7 cellular contexts compared by ENCODE assay signal in the genomic region with DNA sequence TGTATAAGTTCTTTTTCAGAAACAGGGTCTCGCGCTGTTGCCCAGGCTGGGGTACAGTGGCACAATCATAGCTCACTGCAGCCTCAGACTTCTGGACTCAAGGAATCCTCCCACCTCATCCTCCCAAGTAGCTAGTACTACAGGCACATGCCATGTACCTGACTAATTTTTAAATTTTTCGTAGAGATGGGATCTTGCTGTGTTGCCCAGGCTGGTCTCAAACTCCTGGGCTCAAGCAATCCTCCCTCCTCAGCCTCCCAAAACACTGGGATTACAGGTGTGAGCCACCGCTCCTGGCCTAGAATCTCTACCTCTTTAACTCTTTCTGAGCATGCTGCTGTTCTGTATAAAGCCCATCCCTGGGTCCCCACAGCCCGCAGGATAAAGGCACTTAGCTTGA. TPM values are rescaled to one million over a fixed set of nuclear protein-coding genes. Genes with fewer than 3 reads are reported as not detected.
DNase-seq lines count a peak whose midpoint lies in the region; ATAC-seq, FAIRE-seq and TF ChIP-seq lines count a peak whose summit lies in the region.
"Not testable (repeated sequence)": the region's sequence is repeated elsewhere in the genome, so short reads cannot be mapped to it uniquely, and the experiment has no call there.
"Had no signal": no experiment of that assay in that cellular context is flagged by ENCODE, and none has a peak within 500 bp of the region (broad histone marks: within the 10 kb centered on the region; RNA-seq: fewer than 3 reads in every experiment).

No MANE protein-coding gene starts in this region.

- H2BK120ac ChIP-seq in H1 (replicated peaks; ENCODE audit: low read depth, low read length) = not testable (repeated sequence)
- H2BK120ac ChIP-seq in neuronal stem cell (ENCODE audit: low read depth, low read length) = peak overlapping the region; percentile 38

- not testable (repeated sequence) for H3K9ac ChIP-seq in K562 (ENCODE audit: insufficient read depth in 1 of 2, low read depth in 2 of 2, low read length in 2 of 2); H1 (replicated peaks in 1 of 4; ENCODE audit: extremely low read depth in 1 of 4, low read depth in 3 of 4, low read length in 3 of 4); neuronal stem cell (ENCODE audit: low read depth, low read length, poor library complexity)

- H2AK5ac ChIP-seq in H1 (ENCODE audit: low read depth, low read length) = 0 out of 2 replicates have a peak overlapping the region, but pooled peaks have one; percentile 24
- H2AK5ac ChIP-seq in neuronal stem cell (ENCODE audit: low read depth, low read length) = not testable (repeated sequence)

- H3K36me3 ChIP-seq in HEK293 (ENCODE audit: control insufficient read depth in 2 of 2, insufficient read depth in 1 of 2, low read length in 2 of 2); K562 (ENCODE audit: control insufficient read depth, insufficient read depth, low read length); H1 (ENCODE audit: control insufficient read depth in 2 of 4, insufficient read depth in 4 of 4, low read length in 3 of 4); neuronal stem cell (replicated peaks in 1 of 2; ENCODE audit: control insufficient read depth in 2 of 2, insufficient read depth in 2 of 2, low read length in 2 of 2); sigmoid colon: not testable (repeated sequence)

- H3K36me3 Mint-ChIP-seq in WTC11 = not testable (repeated sequence)

- not testable (repeated sequence) for H2AFZ ChIP-seq in K562 (ENCODE audit: low read depth, low read length); H1 (ENCODE audit: low read length); neuronal stem cell (ENCODE audit: low read length)

- not testable (repeated sequence) for TF ChIP-seq CTCF in HEK293 (tag by site-specific recombination; IDR thresholded peaks at IDR 0.05); WTC11 (IDR thresholded peaks at IDR 0.05); K562 (IDR thresholded peaks at IDR 0.05 in 2 of 3, conservative IDR thresholded peaks at IDR 0.05 in 1 of 3; ENCODE audit: insufficient read depth in 2 of 3, low read depth in 1 of 3, low read length in 3 of 3); H1 (IDR thresholded peaks at IDR 0.05; ENCODE audit: control extremely low read depth in 1 of 3, insufficient read depth in 1 of 3, low read depth in 1 of 3, low read length in 3 of 3); sigmoid colon (IDR thresholded peaks at IDR 0.05)

- H3K79me2 ChIP-seq in K562 (ENCODE audit: control insufficient read depth, insufficient read depth, low read length); H1 (ENCODE audit: control insufficient read depth in 1 of 2, insufficient read depth in 2 of 2, low read length in 2 of 2): not testable (repeated sequence)

- not testable (repeated sequence) for H2BK12ac ChIP-seq in H1 (ENCODE audit: low read depth, low read length); neuronal stem cell (ENCODE audit: low read length)

- 38% methylated on average over 5 of the region's 5 CpGs for WGBS in K562 (ENCODE audit: insufficient coverage, low coverage, missing lambda C conversion rate)
- 91% methylated on average over 5 of the region's 5 CpGs; no CpG with 5 or more reads in 1 of the 2 experiments for WGBS in H1 (ENCODE audit: extremely low coverage in 1 of 2, insufficient coverage in 1 of 2, insufficient read length in 1 of 2, insufficient replicate concordance in 2 of 2, low coverage in 1 of 2, low lambda C conversion rate in 2 of 2, missing lambda C conversion rate in 1 of 2), 2 experiments
- no CpG with 5 or more reads among the region's 5 CpGs for WGBS in neuronal stem cell (ENCODE audit: extremely low coverage in 2 of 2, insufficient read length in 2 of 2, insufficient replicate concordance in 1 of 2), 2 donors
- 85 to 89% methylated on average over 5 of the region's 5 CpGs for WGBS in sigmoid colon, 2 donors

- H3K23ac ChIP-seq in H1 (ENCODE audit: insufficient read length); neuronal stem cell (ENCODE audit: low read depth, low read length, poor library complexity): not testable (repeated sequence)

- H2BK15ac ChIP-seq in H1 (ENCODE audit: low read length); neuronal stem cell (ENCODE audit: low read length): not testable (repeated sequence)

- H4K8ac ChIP-seq in H1 (ENCODE audit: extremely low read depth, insufficient read depth, low read length); neuronal stem cell (ENCODE audit: low read depth, low read length): not testable (repeated sequence)

- H3K9me3 ChIP-seq in HEK293 (ENCODE audit: control insufficient read depth, insufficient read depth, low read depth, low read length); K562 (replicated peaks; ENCODE audit: control insufficient read depth, insufficient read depth, low read depth, low read length); H1 (ENCODE audit: insufficient read depth in 2 of 2, low read depth in 1 of 2, low read length in 1 of 2); neuronal stem cell (replicated peaks in 1 of 2; ENCODE audit: control insufficient read depth in 2 of 2, insufficient read depth in 1 of 2, low read depth in 1 of 2, low read length in 2 of 2); sigmoid colon: not testable (repeated sequence)

- H2BK20ac ChIP-seq in H1 (ENCODE audit: low read length) = not testable (repeated sequence)

- H3K56ac ChIP-seq in H1 (replicated peaks; ENCODE audit: insufficient read length, low read depth, low read length) = not testable (repeated sequence)

- not testable (repeated sequence) for H3K14ac ChIP-seq in H1 (ENCODE audit: insufficient read length); neuronal stem cell (ENCODE audit: low read length)

- not testable (repeated sequence) for H3K4me2 ChIP-seq in K562 (ENCODE audit: insufficient read depth, low read length); H1 (ENCODE audit: insufficient read depth in 1 of 2, low read depth in 2 of 2, low read length in 2 of 2); neuronal stem cell (ENCODE audit: insufficient read depth, low read length, poor library complexity, severe bottlenecking)

- peaks cover 57% of the 10 kb centered on the region for H3K27me3 Mint-ChIP-seq in WTC11 (ENCODE audit: low read depth)

- not testable (repeated sequence) for H3K27ac Mint-ChIP-seq in WTC11

- H4K91ac ChIP-seq in H1 (replicated peaks; ENCODE audit: insufficient read length, low read length); neuronal stem cell (ENCODE audit: low read depth, low read length, poor library complexity): not testable (repeated sequence)

- H3K9me1 ChIP-seq in K562 (ENCODE audit: control insufficient read depth, insufficient read depth, low read length) = not testable (repeated sequence)

- peaks cover 14% of the 10 kb centered on the region for H3K4me1 Mint-ChIP-seq in WTC11

- H3K4me3 Mint-ChIP-seq in WTC11 = not testable (repeated sequence)

- not testable (repeated sequence) for H3K18ac ChIP-seq in H1 (ENCODE audit: extremely low read depth, low read length); neuronal stem cell (ENCODE audit: low read length)

- not testable (repeated sequence) for TF ChIP-seq POLR2A in K562 (conservative IDR thresholded peaks at IDR 0.05); H1 (IDR thresholded peaks at IDR 0.05; ENCODE audit: control extremely low read depth in 1 of 2, low read depth in 2 of 2, low read length in 2 of 2); sigmoid colon (IDR thresholded peaks at IDR 0.05)

- not testable (repeated sequence) for H3K9me3 Mint-ChIP-seq in WTC11

- H3K27me3 ChIP-seq in K562 (ENCODE audit: control insufficient read depth in 2 of 2, insufficient read depth in 2 of 2, low read length in 2 of 2) (peaks cover 15 to 45% of the 10 kb centered on the region in 2 experiments; a peak in 4 of 5 replicates), H1 (replicated peaks in 1 of 4; ENCODE audit: control insufficient read depth in 3 of 4, extremely low read depth in 1 of 4, insufficient read depth in 3 of 4, low read length in 3 of 4) (peaks cover 28 to 49% (median 45%) of the 10 kb centered on the region in 4 experiments), neuronal stem cell (ENCODE audit: control insufficient read depth in 3 of 3, insufficient read depth in 3 of 3, low read depth in 1 of 3, low read length in 3 of 3) (peaks cover 18 to 70% (median 40%) of the 10 kb centered on the region in 3 experiments), sigmoid colon (peaks cover 28 to 65% (median 30%) of the 10 kb centered on the region in 3 donors)

- H3K27ac ChIP-seq in HEK293 (ENCODE audit: extremely low read depth, low read depth, low read length); K562 (ENCODE audit: extremely low read depth, low read depth, low read length); H1 (ENCODE audit: low read depth, low read length); neuronal stem cell (replicated peaks; ENCODE audit: low read length); sigmoid colon: not testable (repeated sequence)

- not testable (repeated sequence) for H3K4me3 ChIP-seq in HEK293 (ENCODE audit: low read depth, low read length); K562; H1 (ENCODE audit: extremely low read depth in 1 of 4, insufficient read depth in 2 of 4, low read depth in 3 of 4, low read length in 4 of 4); neuronal stem cell (ENCODE audit: low read length in 2 of 2); sigmoid colon

- CTCF ChIA-PET in HEK293 (lab: Yijun Ruan, JAX); WTC11 (lab: Charles Lee); K562 (lab: Yijun Ruan, JAX; ENCODE audit: low intra/inter-chr PET ratio): not testable (repeated sequence)
- CTCF ChIA-PET in H1 (lab: Charles Lee; ENCODE audit: partially characterized antibody) = interaction anchor here (1.6 kb wide), 1 partner anchor 14 kb away, joined by 3 read pairs; no protein-coding TSS in a partner anchor

- H3K4me1 ChIP-seq in HEK293 (ENCODE audit: control insufficient read depth, insufficient read depth, low read length); neuronal stem cell (ENCODE audit: control insufficient read depth in 2 of 2, insufficient read depth in 1 of 2, low read depth in 1 of 2, low read length in 2 of 2): not testable (repeated sequence)
- peaks cover 0 to 15% of the 10 kb centered on the region in 2 experiments; a peak in 1 of 5 replicates for H3K4me1 ChIP-seq in K562 (replicated peaks in 1 of 2; ENCODE audit: control insufficient read depth in 2 of 2, insufficient read depth in 2 of 2, low read length in 2 of 2)
- peaks cover 4 to 18% (median 10%) of the 10 kb centered on the region in 4 experiments for H3K4me1 ChIP-seq in H1 (replicated peaks in 1 of 4; ENCODE audit: control insufficient read depth in 3 of 4, insufficient read depth in 4 of 4, low read length in 3 of 4)
- peaks cover 0 to 25% (median 24%) of the 10 kb centered on the region in 4 donors for H3K4me1 ChIP-seq in sigmoid colon

- intact Hi-C loops in K562 (cut with micrococcal nuclease); sigmoid colon (cut with DNase I): not testable (repeated sequence)

- FAIRE-seq in K562 (lab: Jason Lieb, UNC); H1 (lab: Jason Lieb, UNC): not testable (repeated sequence)

- not testable (repeated sequence) for BruUV-seq in K562 (replicated peaks; lab: Mats Ljungman, UMichigan)

- POLR2A ChIA-PET in HEK293 (lab: Yijun Ruan, JAX); WTC11 (lab: Charles Lee); K562 (lab: Yijun Ruan, JAX): not testable (repeated sequence)
- POLR2A ChIA-PET in H1 (lab: Charles Lee; ENCODE audit: partially characterized antibody) = interaction anchor here (0.6 kb wide), 1 partner anchor 15 kb away, joined by 3 read pairs; no protein-coding TSS in a partner anchor

- ATAC-seq in WTC11, K562: not testable (repeated sequence)

- not testable (repeated sequence) for H2BK5ac ChIP-seq in H1 (ENCODE audit: low read depth, low read length); neuronal stem cell (ENCODE audit: low read length)

- H3K79me1 ChIP-seq in H1 (ENCODE audit: low read depth, low read length); neuronal stem cell (ENCODE audit: low read depth, low read length): not testable (repeated sequence)

- not testable (repeated sequence) for TF ChIP-seq RAD21 in K562 (CRISPR knock-in tag; conservative IDR thresholded peaks at IDR 0.05 in 1 of 2, IDR thresholded peaks at IDR 0.05 in 1 of 2); H1 (IDR thresholded peaks at IDR 0.05 in 1 of 2, conservative IDR thresholded peaks at IDR 0.05 in 1 of 2; ENCODE audit: low read depth in 2 of 2, low read length in 2 of 2)

- in situ Hi-C loops in K562 (cut with MboI) = not testable (repeated sequence)

- not testable (repeated sequence) for H4K20me1 ChIP-seq in K562 (replicated peaks; ENCODE audit: control insufficient read depth, insufficient read depth, low read length)
- H4K20me1 ChIP-seq in H1 (replicated peaks in 1 of 2; ENCODE audit: control insufficient read depth in 1 of 2, insufficient read depth in 2 of 2, low read length in 2 of 2) = peaks cover 4 to 12% of the 10 kb centered on the region in 2 experiments

- TF ChIP-seq EP300 in K562 (IDR thresholded peaks at IDR 0.05; ENCODE audit: low read length); H1 (IDR thresholded peaks at IDR 0.05; ENCODE audit: borderline replicate concordance in 1 of 2, low read depth in 2 of 2, low read length in 2 of 2); sigmoid colon (IDR thresholded peaks at IDR 0.05): not testable (repeated sequence)

- H3K4ac ChIP-seq in H1 (replicated peaks; ENCODE audit: insufficient read length, low read depth, low read length); neuronal stem cell (ENCODE audit: low read length): not testable (repeated sequence)

- DNase-seq in WTC11 (ENCODE audit: low spot score); K562 (ENCODE audit: extremely low read depth in 1 of 4, low spot score in 3 of 4); H1 (ENCODE audit: low read depth in 1 of 2, low spot score in 2 of 2); neuronal stem cell (ENCODE audit: low spot score): not testable (repeated sequence)
- DNase-seq in sigmoid colon = peak; percentile 20

- not testable (repeated sequence) for H4K5ac ChIP-seq in H1 (ENCODE audit: insufficient read length, low read depth, low read length)

- not testable (repeated sequence) for H3K23me2 ChIP-seq in H1 (ENCODE audit: low read depth, low read length)

RNA-seq across cellular contexts. Expression of gene GATA3, which starts 23.3 kb away (rescaled TPM):
- total RNA-seq in WTC11 (2021) (0.60 to 0.89 TPM (median 0.72 TPM) in 3 replicates), K562 (2014; rRNA removed) (not detected in 2 replicates), K562 (2014; rRNA removed; fragmentation: Illumina TruSeq; extraction: Trizol) (not detected in 2 replicates), K562 (2015; rRNA removed; fragmentation: Illumina TruSeq; extraction: Trizol) (not detected in 2 replicates), K562 (2021) (0.24 and 0.25 TPM in 2 replicates), sigmoid colon (not detected)
- not detected in 2 replicates for total RNA-seq in K562 (2011; cell fraction: chromatin; rRNA removed; ENCODE audit: low replicate concordance)
- total RNA-seq in K562 (2011; cell fraction: nucleolus; rRNA removed) = not detected in 2 replicates
- not detected in 2 replicates for total RNA-seq in K562 (2011; cell fraction: nucleoplasm; rRNA removed)
- polyA plus RNA-seq in K562 (2011; rRNA removed) (not detected in 2 replicates), K562 (2014; fragmentation: Illumina TruSeq; extraction: Trizol) (0.09 TPM in 1 of 2 replicates, not detected in the other), K562 (2014; fragmentation: Nextera tagmentation; extraction: Ambion mirVana) (under 1 TPM in 1 of 2 experiments, not detected in 1; 0.01 TPM), K562 (2014; rRNA removed) (not detected in 2 replicates), H1 (2011; rRNA removed) (0.02 and 0.11 TPM in 2 replicates), sigmoid colon (1 to 10 TPM in 2 of 3 donors, not detected in 1; 1.2 to 2.1 TPM)
- not detected in 2 replicates for polyA plus RNA-seq in K562 (2011; cell fraction: cytosol; rRNA removed)
- polyA plus RNA-seq in K562 (2011; cell fraction: nucleus; rRNA removed) = 0.14 TPM in 1 of 2 replicates, not detected in the other
- 0.05 and 0.10 TPM in 2 replicates for polyA plus RNA-seq in K562 (2012)
- not detected in 2 replicates for polyA minus RNA-seq in K562 (2011; rRNA and poly(A)+ RNA removed)
- polyA minus RNA-seq in K562 (2011; cell fraction: cytosol; rRNA and poly(A)+ RNA removed) = not detected in 2 replicates
- polyA minus RNA-seq in K562 (2011; cell fraction: nucleus; rRNA and poly(A)+ RNA removed) = not detected in 2 replicates
- 0.43 and 0.80 TPM in 2 replicates for total RNA-seq in H1 (2021; fragmentation: NEBNext Ultra II Directional; extraction: Animal tissue kit (Norgen Biotek cat#: 25700))
- 0.06 TPM for polyA plus RNA-seq in H1 (2011; cell fraction: cytosol; rRNA removed)
- 0.04 TPM for polyA plus RNA-seq in H1 (2011; cell fraction: nucleus; rRNA removed)
- 0.13 to 0.23 TPM (median 0.18 TPM) in 3 of 4 replicates, not detected in the other for polyA plus RNA-seq in H1 (2012, experiment 1 of 2)
- polyA plus RNA-seq in H1 (2012, experiment 2 of 2) = 0.21 TPM
- polyA plus RNA-seq in H1 (2013, experiment 1 of 2) = 0.30 TPM
- polyA plus RNA-seq in H1 (2013, experiment 2 of 2) = 0.29 TPM
- not detected in 2 replicates for polyA minus RNA-seq in H1 (2011; rRNA and poly(A)+ RNA removed)
- polyA minus RNA-seq in H1 (2011; cell fraction: cytosol; rRNA and poly(A)+ RNA removed) = not detected
- polyA minus RNA-seq in H1 (2011; cell fraction: nucleus; rRNA and poly(A)+ RNA removed) = not detected
- 0.33 TPM for polyA plus RNA-seq in neuronal stem cell (2013, experiment 1 of 2)
- 0.40 TPM for polyA plus RNA-seq in neuronal stem cell (2013, experiment 2 of 2)
- polyA plus RNA-seq: AG04450 had no signal
